In the genomic region with DNA sequence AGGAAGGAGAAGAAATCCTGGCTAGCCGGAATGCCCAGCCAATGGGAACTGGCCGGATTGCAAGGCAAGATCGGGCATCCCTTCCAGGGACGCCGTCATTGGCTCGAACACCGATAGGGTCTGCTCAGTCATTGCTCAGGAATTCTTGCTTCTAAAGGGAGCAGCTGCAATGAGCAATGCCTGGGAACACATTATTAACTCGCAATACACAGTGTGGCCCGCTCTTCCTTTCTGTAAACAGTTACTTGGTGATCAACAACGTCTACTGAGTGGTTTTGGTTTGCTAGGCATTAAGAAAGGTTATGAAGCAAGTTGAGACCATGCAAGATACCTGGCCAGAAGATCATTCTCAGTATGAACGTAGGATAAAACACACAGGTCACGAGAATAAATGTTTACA, we compare ENCODE assay signal across 8 cellular contexts.
DNase-seq lines count a peak whose midpoint lies in the region; ATAC-seq and TF ChIP-seq lines count a peak whose summit lies in the region.

No MANE protein-coding gene starts in this region.

- no peaks in the 10 kb centered on the region for H3K36me3 ChIP-seq in SK-N-SH (replicated peaks in 1 of 2; ENCODE audit: control insufficient read depth in 1 of 2, insufficient read depth in 2 of 2, low read length in 1 of 2)
- H3K36me3 ChIP-seq in spleen = no peaks in the 10 kb centered on the region

- H3K27ac ChIP-seq in SK-N-SH (ENCODE audit: low read depth in 2 of 2, low read length in 1 of 2) (peak overlapping the region; percentile 77 to 80; a peak in 3 of 4 replicates), foreskin keratinocyte (peak overlapping the region; percentile 40), spleen (peak overlapping the region in 5 of 8 donors; percentile 23 to 60 (median 29))

- H3K27me3 ChIP-seq in SK-N-SH (ENCODE audit: insufficient read depth) = no peaks in the 10 kb centered on the region
- no peaks in the 10 kb centered on the region for H3K27me3 ChIP-seq in foreskin keratinocyte
- no peaks in the 10 kb centered on the region for H3K27me3 ChIP-seq in spleen (replicated peaks in 1 of 7)

- no peaks in the 10 kb centered on the region for H3K9me2 ChIP-seq in SK-N-SH

- H3K36me3 Mint-ChIP-seq in activated CD4-positive, alpha-beta T cell treated with anti-CD3 and anti-CD28 coated beads, Interleukin-2, amount 10 ng/mL, durations not matched to agents 7 days and 5 days (ENCODE audit: low read depth) = peaks cover 12% of the 10 kb centered on the region

- no peaks in the 10 kb centered on the region for H3K27me3 Mint-ChIP-seq in activated CD4-positive, alpha-beta T cell treated with anti-CD3 and anti-CD28 coated beads, Interleukin-2, amount 10 ng/mL, durations not matched to agents 7 days and 5 days

- ATAC-seq in foreskin keratinocyte = peak; percentile 96

- peak overlapping the region; percentile 90 for H3K27ac Mint-ChIP-seq in activated CD4-positive, alpha-beta T cell treated with anti-CD3 and anti-CD28 coated beads, Interleukin-2, amount 10 ng/mL, durations not matched to agents 7 days and 5 days

- no peak for TF ChIP-seq RAD21 in SK-N-SH (IDR thresholded peaks at IDR 0.05; ENCODE audit: low read length)

- TF ChIP-seq CTCF in SK-N-SH (IDR thresholded peaks at IDR 0.05) (no peak), foreskin keratinocyte (conservative IDR thresholded peaks at IDR 0.05) (no peak), spleen (IDR thresholded peaks at IDR 0.05 in 8 of 11, conservative IDR thresholded peaks at IDR 0.05 in 3 of 11) (no peak), GM10266 (IDR thresholded peaks at IDR 0.05; ENCODE audit: control insufficient read depth, insufficient read depth, low read depth, missing control alignments) (no peak)

- H3K9me3 Mint-ChIP-seq in activated CD4-positive, alpha-beta T cell treated with anti-CD3 and anti-CD28 coated beads, Interleukin-2, amount 10 ng/mL, durations not matched to agents 7 days and 5 days = peaks cover 6% of the 10 kb centered on the region

- 25% methylated on average over 12 of the region's 12 CpGs for WGBS in SK-N-SH (ENCODE audit: low lambda C conversion rate)
- WGBS in spleen, 5 donors = 69 to 85% (median 76%) methylated on average over 12 of the region's 12 CpGs

- H3K4me2 ChIP-seq in SK-N-SH = no peak overlapping the region

- DNase-seq in activated CD4-positive, alpha-beta T cell treated with anti-CD3 and anti-CD28 coated beads, Interleukin-2, amount 10 ng/mL, durations not matched to agents 7 days and 5 days = no peak
- DNase-seq in activated CD4-positive, alpha-beta T cell treated with anti-CD3 and anti-CD28 coated beads for 48 hours = no peak
- DNase-seq in SK-N-SH = peak; percentile 6
- DNase-seq in foreskin keratinocyte = peak; percentile 81 to 83
- DNase-seq in spleen = no peak
- no peak for DNase-seq in T-helper 9 cell
- DNase-seq in GM10266 (ENCODE audit: extremely low spot score) = no peak
- DNase-seq in activated CD4-positive, alpha-beta T cell treated with anti-CD3 and anti-CD28 coated beads for 4 hours = no peak

- H3K4me3 ChIP-seq in SK-N-SH (ENCODE audit: low read depth in 2 of 2, low read length in 1 of 2) (no peak overlapping the region), spleen (no peak overlapping the region)

- no peak for TF ChIP-seq POLR2A in spleen (IDR thresholded peaks at IDR 0.05)

- peaks cover 4% of the 10 kb centered on the region for H3F3A ChIP-seq in SK-N-SH (replicated peaks; ENCODE audit: insufficient read depth)

- H2AFZ ChIP-seq in SK-N-SH (ENCODE audit: low read depth) = peak overlapping the region; percentile 67

- no peak overlapping the region for H3K4me3 Mint-ChIP-seq in activated CD4-positive, alpha-beta T cell treated with anti-CD3 and anti-CD28 coated beads, Interleukin-2, amount 10 ng/mL, durations not matched to agents 7 days and 5 days

- peak overlapping the region; percentile 46; the same call in 1 of the 2 replicates for H3K9ac ChIP-seq in SK-N-SH

- H3K4me1 Mint-ChIP-seq in activated CD4-positive, alpha-beta T cell treated with anti-CD3 and anti-CD28 coated beads, Interleukin-2, amount 10 ng/mL, durations not matched to agents 7 days and 5 days = peaks cover 74% of the 10 kb centered on the region

- POLR2A ChIA-PET in activated CD4-positive, alpha-beta T cell treated with anti-CD3 and anti-CD28 coated beads, Interleukin-2, amount 10 ng/mL, durations not matched to agents 7 days and 5 days (lab: Charles Lee) = no interaction called here
- POLR2A ChIA-PET in SK-N-SH (lab: Yijun Ruan, JAX) = no interaction called here

- CTCF ChIA-PET in activated CD4-positive, alpha-beta T cell treated with anti-CD3 and anti-CD28 coated beads, Interleukin-2, amount 10 ng/mL, durations not matched to agents 7 days and 5 days (lab: Charles Lee) = no interaction called here
- CTCF ChIA-PET in SK-N-SH (lab: Yijun Ruan, JAX) = no interaction called here

- intact Hi-C loops in spleen (cut with DNase I; ENCODE audit: low total_unique reads) = no loop called here

- H3K79me2 ChIP-seq in SK-N-SH (ENCODE audit: insufficient read depth) = no peaks in the 10 kb centered on the region

- H3K9me3 ChIP-seq in SK-N-SH = no peaks in the 10 kb centered on the region
- H3K9me3 ChIP-seq in spleen = no peaks in the 10 kb centered on the region

- H3K4me1 ChIP-seq in SK-N-SH (ENCODE audit: control insufficient read depth in 1 of 2, insufficient read depth in 2 of 2, low read depth in 1 of 2, low read length in 1 of 2) (peaks cover 0 to 16% of the 10 kb centered on the region in 2 experiments; a peak in 2 of 4 replicates), foreskin keratinocyte (no peaks in the 10 kb centered on the region), spleen (peaks cover 0 to 23% (median 18%) of the 10 kb centered on the region in 6 donors)

- no peak for TF ChIP-seq EP300 in SK-N-SH (IDR thresholded peaks at IDR 0.05; ENCODE audit: borderline replicate concordance in 1 of 2, low read depth in 1 of 2, low read length in 1 of 2)

- no peaks in the 10 kb centered on the region for H4K20me1 ChIP-seq in SK-N-SH (ENCODE audit: insufficient read depth)

TF ChIP-seq in SK-N-SH, 30 proteins besides CTCF, POLR2A, EP300 and RAD21 (continues in another document):
- TF ChIP-seq EZH2phosphoT487 (IDR thresholded peaks at IDR 0.05; ENCODE audit: borderline replicate concordance, low read depth) (no peak), RCOR1 (IDR thresholded peaks at IDR 0.05; ENCODE audit: low read length) (no peak), PBX3 (IDR thresholded peaks at IDR 0.05) (no peak), GABPA (IDR thresholded peaks at IDR 0.05; ENCODE audit: low read depth) (no peak), NRF1 (IDR thresholded peaks at IDR 0.05; ENCODE audit: low read depth, low read length) (no peak), RFX5 (IDR thresholded peaks at IDR 0.05; ENCODE audit: low read length) (no peak), ELF1 (IDR thresholded peaks at IDR 0.05) (no peak), RXRA (IDR thresholded peaks at IDR 0.05; ENCODE audit: borderline replicate concordance, low read depth) (no peak), GATA2 (CRISPR knock-in tag; IDR thresholded peaks at IDR 0.05) (no peak), JUND (IDR thresholded peaks at IDR 0.05) (peak; percentile 50), FOXJ3 (CRISPR knock-in tag; IDR thresholded peaks at IDR 0.05) (no peak), TEAD4 (IDR thresholded peaks at IDR 0.05; ENCODE audit: borderline replicate concordance, insufficient read depth) (no peak)
- TF ChIP-seq, protein P1, sequence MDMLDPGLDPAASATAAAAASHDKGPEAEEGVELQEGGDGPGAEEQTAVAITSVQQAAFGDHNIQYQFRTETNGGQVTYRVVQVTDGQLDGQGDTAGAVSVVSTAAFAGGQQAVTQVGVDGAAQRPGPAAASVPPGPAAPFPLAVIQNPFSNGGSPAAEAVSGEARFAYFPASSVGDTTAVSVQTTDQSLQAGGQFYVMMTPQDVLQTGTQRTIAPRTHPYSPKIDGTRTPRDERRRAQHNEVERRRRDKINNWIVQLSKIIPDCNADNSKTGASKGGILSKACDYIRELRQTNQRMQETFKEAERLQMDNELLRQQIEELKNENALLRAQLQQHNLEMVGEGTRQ (IDR thresholded peaks at IDR 0.05; ENCODE audit: borderline replicate concordance, low read depth, low read length) = no peak
- TF ChIP-seq, protein P2, sequence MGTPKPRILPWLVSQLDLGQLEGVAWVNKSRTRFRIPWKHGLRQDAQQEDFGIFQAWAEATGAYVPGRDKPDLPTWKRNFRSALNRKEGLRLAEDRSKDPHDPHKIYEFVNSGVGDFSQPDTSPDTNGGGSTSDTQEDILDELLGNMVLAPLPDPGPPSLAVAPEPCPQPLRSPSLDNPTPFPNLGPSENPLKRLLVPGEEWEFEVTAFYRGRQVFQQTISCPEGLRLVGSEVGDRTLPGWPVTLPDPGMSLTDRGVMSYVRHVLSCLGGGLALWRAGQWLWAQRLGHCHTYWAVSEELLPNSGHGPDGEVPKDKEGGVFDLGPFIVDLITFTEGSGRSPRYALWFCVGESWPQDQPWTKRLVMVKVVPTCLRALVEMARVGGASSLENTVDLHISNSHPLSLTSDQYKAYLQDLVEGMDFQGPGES (IDR thresholded peaks at IDR 0.05; ENCODE audit: low read depth, low read length) = no peak
- TF ChIP-seq, protein P3, sequence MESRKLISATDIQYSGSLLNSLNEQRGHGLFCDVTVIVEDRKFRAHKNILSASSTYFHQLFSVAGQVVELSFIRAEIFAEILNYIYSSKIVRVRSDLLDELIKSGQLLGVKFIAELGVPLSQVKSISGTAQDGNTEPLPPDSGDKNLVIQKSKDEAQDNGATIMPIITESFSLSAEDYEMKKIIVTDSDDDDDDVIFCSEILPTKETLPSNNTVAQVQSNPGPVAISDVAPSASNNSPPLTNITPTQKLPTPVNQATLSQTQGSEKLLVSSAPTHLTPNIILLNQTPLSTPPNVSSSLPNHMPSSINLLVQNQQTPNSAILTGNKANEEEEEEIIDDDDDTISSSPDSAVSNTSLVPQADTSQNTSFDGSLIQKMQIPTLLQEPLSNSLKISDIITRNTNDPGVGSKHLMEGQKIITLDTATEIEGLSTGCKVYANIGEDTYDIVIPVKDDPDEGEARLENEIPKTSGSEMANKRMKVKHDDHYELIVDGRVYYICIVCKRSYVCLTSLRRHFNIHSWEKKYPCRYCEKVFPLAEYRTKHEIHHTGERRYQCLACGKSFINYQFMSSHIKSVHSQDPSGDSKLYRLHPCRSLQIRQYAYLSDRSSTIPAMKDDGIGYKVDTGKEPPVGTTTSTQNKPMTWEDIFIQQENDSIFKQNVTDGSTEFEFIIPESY (IDR thresholded peaks at IDR 0.05; ENCODE audit: borderline replicate concordance, low read depth) = no peak

Comparison
In these comparisons a context has a peak if more than half of its experiments do, and no peak if none do; other contexts are left out.
1. DNase-seq: peak in SK-N-SH (single experiment) and foreskin keratinocyte (2 of 2); none in activated CD4-positive, alpha-beta T cell treated with anti-CD3 and anti-CD28 coated beads, Interleukin-2, amount 10 ng/mL, durations not matched to agents 7 days and 5 days (single experiment), activated CD4-positive, alpha-beta T cell treated with anti-CD3 and anti-CD28 coated beads for 48 hours (single experiment), spleen (single experiment), T-helper 9 cell (single experiment), GM10266 (single experiment) and activated CD4-positive, alpha-beta T cell treated with anti-CD3 and anti-CD28 coated beads for 4 hours (0 of 2).
2. Peak in every context shown above with its lines, with median percentiles within 50 percentile points of each other: H3K27ac ChIP-seq.